ENCODE assay signal across 29 cellular contexts in genomic region chr1:234430691-234431090, GRCh38.
"Had no signal": no experiment of that assay in that cellular context is flagged by ENCODE, and none has a peak within 500 bp of the region (broad histone marks: within the 10 kb centered on the region; RNA-seq: fewer than 3 reads in every experiment).

No MANE protein-coding gene starts in this region.

- H3K4me1 ChIP-seq: suprapubic skin, testis, thyroid gland, tibial artery, tibial nerve, transverse colon, upper lobe of left lung, upper lobe of right lung, uterus, vagina had no signal

- FAIRE-seq: urothelium cell line had no signal

- H3K9me3 ChIP-seq: stomach, suprapubic skin, testis, thoracic aorta, thyroid gland, tibial artery, tibial nerve, transverse colon, upper lobe of left lung, upper lobe of right lung, uterus, vagina had no signal

- H3K27ac Mint-ChIP-seq: stimulated activated effector memory CD8-positive, alpha-beta T cell treated with anti-CD3 and anti-CD28 coated beads, Interleukin-12 subunit alpha, Interleukin-12 subunit beta, amount 100 ng/mL, for 72 hours; stimulated activated memory B cell treated with anti-CD40 and anti-IgM and Interleukin-4, amounts not matched to agents 10 μg/mL and 1 μg/mL and 100 μg/mL, for 72 hours; stimulated activated naive B cell treated with anti-CD40 and anti-IgM and Interleukin-4, amounts not matched to agents 10 μg/mL and 1 μg/mL and 100 μg/mL, for 72 hours; stimulated activated naive CD8-positive, alpha-beta T cell treated with anti-CD3 and anti-CD28 coated beads, Interleukin-15, Interleukin-2, amounts not matched to agents 100 ng/mL and 50 ng/mL, for 24 hours; type B pancreatic cell had no signal

- H3K27me3 ChIP-seq: stomach, suprapubic skin, testis, thyroid gland, tibial artery, tibial nerve, transverse colon, upper lobe of left lung, upper lobe of right lung, uterus, vagina had no signal

- DNase-seq: stimulated activated CD4-positive, alpha-beta T cell treated with anti-CD3 and anti-CD28 coated beads, Interleukin-2, amount 100 ng/mL, for 48 hours; stimulated activated CD4-positive, alpha-beta T cell treated with anti-CD3 and anti-CD28 coated beads, Interleukin-4, amount 100 ng/mL, for 1 hour; stimulated activated CD4-positive, alpha-beta T cell treated with anti-CD3 and anti-CD28 coated beads, Interleukin-4, amount 100 ng/mL, for 24 hours; stimulated activated CD4-positive, alpha-beta T cell treated with anti-CD3 and anti-CD28 coated beads, Interleukin-4, amount 100 ng/mL, for 4 hours; stimulated activated CD8-positive, alpha-beta memory T cell treated with anti-CD3 and anti-CD28 coated beads, Interleukin-4, amount 100 ng/mL, for 48 hours; stimulated activated naive B cell treated with anti-CD40 and anti-IgM and Interleukin-4, amounts not matched to agents 10 μg/mL and 1 μg/mL and 100 μg/mL, for 72 hours; stimulated activated naive CD4-positive, alpha-beta T cell; stimulated activated naive CD4-positive, alpha-beta T cell treated with Interleukin-2 at 50 U/mL for 16 hours; stimulated activated naive CD8-positive, alpha-beta T cell treated with anti-CD3 and anti-CD28 coated beads, Interleukin-15, amount 100 ng/mL, for 72 hours; stimulated activated naive CD8-positive, alpha-beta T cell treated with anti-CD3 and anti-CD28 coated beads, Interleukin-15, Interleukin-2, amounts not matched to agents 100 U/mL and 50 U/mL, for 24 hours; stomach; substantia nigra; testis; thyroid gland; tibial artery; transverse colon; trophoblast cell; upper lobe of left lung; upper lobe of right lung; uterus had no signal

- ATAC-seq: stimulated activated effector memory CD8-positive, alpha-beta T cell treated with anti-CD3 and anti-CD28 coated beads, Interleukin-12 subunit alpha, Interleukin-12 subunit beta, amount 100 ng/mL, for 72 hours; stimulated activated memory B cell treated with anti-CD40 and anti-IgM and Interleukin-4, amounts not matched to agents 10 μg/mL and 1 μg/mL and 100 μg/mL, for 72 hours; stimulated activated naive B cell treated with anti-CD40 and anti-IgM and Interleukin-4, amounts not matched to agents 10 μg/mL and 1 μg/mL and 100 μg/mL, for 72 hours; stimulated activated naive CD8-positive, alpha-beta T cell treated with anti-CD3 and anti-CD28 coated beads, Interleukin-15, amount 100 ng/mL, for 72 hours; stimulated activated naive CD8-positive, alpha-beta T cell treated with anti-CD3 and anti-CD28 coated beads, Interleukin-15, Interleukin-2, amounts not matched to agents 100 U/mL and 50 U/mL, for 24 hours; upper lobe of right lung had no signal

- H3K4me3 ChIP-seq: stomach, suprapubic skin, testis, thoracic aorta, thyroid gland, tibial artery, tibial nerve, transverse colon, upper lobe of left lung, upper lobe of right lung, uterus, vagina had no signal

- H3K36me3 ChIP-seq: thoracic aorta, uterus had no signal

- H3K4me1 Mint-ChIP-seq: stimulated activated naive CD8-positive, alpha-beta T cell treated with anti-CD3 and anti-CD28 coated beads, Interleukin-15, amount 100 ng/mL, for 72 hours had no signal

- H3K27ac ChIP-seq: stomach, suprapubic skin, testis, thoracic aorta, thyroid gland, tibial artery, tibial nerve, transverse colon, upper lobe of left lung, upper lobe of right lung, uterus, vagina had no signal

- H3K9me3 Mint-ChIP-seq: stimulated activated effector memory CD8-positive, alpha-beta T cell treated with anti-CD3 and anti-CD28 coated beads, Interleukin-12 subunit alpha, Interleukin-12 subunit beta, amount 100 ng/mL, for 72 hours; stimulated activated memory B cell treated with anti-CD40 and anti-IgM and Interleukin-4, amounts not matched to agents 10 μg/mL and 1 μg/mL and 100 μg/mL, for 72 hours; stimulated activated naive B cell treated with anti-CD40 and anti-IgM and Interleukin-4, amounts not matched to agents 10 μg/mL and 1 μg/mL and 100 μg/mL, for 72 hours; stimulated activated naive CD8-positive, alpha-beta T cell treated with anti-CD3 and anti-CD28 coated beads, Interleukin-15, amount 100 ng/mL, for 72 hours; stimulated activated naive CD8-positive, alpha-beta T cell treated with anti-CD3 and anti-CD28 coated beads, Interleukin-15, Interleukin-2, amounts not matched to agents 100 ng/mL and 50 ng/mL, for 24 hours; type B pancreatic cell had no signal

- H3K27me3 Mint-ChIP-seq: stimulated activated memory B cell treated with anti-CD40 and anti-IgM and Interleukin-4, amounts not matched to agents 10 μg/mL and 1 μg/mL and 100 μg/mL, for 72 hours; stimulated activated naive B cell treated with anti-CD40 and anti-IgM and Interleukin-4, amounts not matched to agents 10 μg/mL and 1 μg/mL and 100 μg/mL, for 72 hours; stimulated activated naive CD8-positive, alpha-beta T cell treated with anti-CD3 and anti-CD28 coated beads, Interleukin-15, amount 100 ng/mL, for 72 hours; stimulated activated naive CD8-positive, alpha-beta T cell treated with anti-CD3 and anti-CD28 coated beads, Interleukin-15, Interleukin-2, amounts not matched to agents 100 ng/mL and 50 ng/mL, for 24 hours; type B pancreatic cell had no signal

- H3K4me3 Mint-ChIP-seq: stimulated activated effector memory CD8-positive, alpha-beta T cell treated with anti-CD3 and anti-CD28 coated beads, Interleukin-12 subunit alpha, Interleukin-12 subunit beta, amount 100 ng/mL, for 72 hours; stimulated activated memory B cell treated with anti-CD40 and anti-IgM and Interleukin-4, amounts not matched to agents 10 μg/mL and 1 μg/mL and 100 μg/mL, for 72 hours; stimulated activated naive B cell treated with anti-CD40 and anti-IgM and Interleukin-4, amounts not matched to agents 10 μg/mL and 1 μg/mL and 100 μg/mL, for 72 hours; stimulated activated naive CD8-positive, alpha-beta T cell treated with anti-CD3 and anti-CD28 coated beads, Interleukin-15, amount 100 ng/mL, for 72 hours; stimulated activated naive CD8-positive, alpha-beta T cell treated with anti-CD3 and anti-CD28 coated beads, Interleukin-15, Interleukin-2, amounts not matched to agents 100 ng/mL and 50 ng/mL, for 24 hours; type B pancreatic cell had no signal
